ENCODE assay signal across 26 cellular contexts in the genomic region with DNA sequence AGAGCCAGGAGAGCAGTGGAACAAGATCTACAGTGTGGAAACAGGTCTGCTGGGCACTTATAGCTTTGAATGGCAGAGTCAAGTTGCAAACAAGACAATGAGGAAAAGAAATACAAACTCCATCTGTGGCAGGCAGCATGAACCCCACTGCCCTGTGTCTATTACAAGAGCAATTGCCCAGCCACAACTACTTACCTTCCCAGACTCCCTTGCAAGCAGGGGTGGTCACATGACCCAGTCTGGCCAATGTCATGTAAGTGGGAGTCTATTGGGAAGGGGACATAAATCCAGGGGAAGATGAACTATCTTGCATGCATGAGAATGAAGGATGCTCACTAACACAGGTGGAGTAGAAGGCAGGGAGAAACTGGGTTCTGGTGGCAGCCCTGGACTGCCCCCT. TPM values are rescaled to one million over a fixed set of nuclear protein-coding genes. Genes with fewer than 3 reads are reported as not detected.
"Had no signal": no experiment of that assay in that cellular context is flagged by ENCODE, and none has a peak within 500 bp of the region (broad histone marks: within the 10 kb centered on the region; RNA-seq: fewer than 3 reads in every experiment).

No MANE protein-coding gene starts in this region.

- H3K4me1 ChIP-seq: SJSA1 had no signal

- H3K27me3 ChIP-seq: SJSA1 had no signal

- H3K36me3 ChIP-seq: SJSA1 had no signal

- FAIRE-seq: HepG2, RCC 7860 had no signal

- H3K27ac ChIP-seq: SJSA1, SK-N-MC had no signal

- H3K9me3 ChIP-seq: SJSA1 had no signal

- ATAC-seq: HepG2 had no signal

- H3K4me3 ChIP-seq: SJSA1, SK-N-MC had no signal

- DNase-seq: IMR-90, KBM-7, MV-4-11, NCI-H1048, NCI-H1105, NCI-H1417, NCI-H1436 treated with DMSO at 0.1 percent for 48 hours, NCI-H1694, NCI-H187 treated with DMSO at 0.1 percent for 48 hours, NCI-H2029 treated with DMSO at 0.1 percent for 48 hours, NCI-H2171 treated with DMSO at 0.1 percent for 48 hours, NCI-H345, NCI-H446 treated with DMSO at 0.1 percent for 48 hours, NCI-H524 treated with DMSO at 0.1 percent for 48 hours, NCI-H69, NCI-H774, Right ventricle myocardium superior, RPMI8226, SIG-M5 had no signal

RNA-seq across cellular contexts. Expression of a gene that starts 44.1 kb away (rescaled TPM):
- total RNA-seq: HepG2, HT1080, IMR-90, LHCN-M2, MCF 10A, Right ventricle myocardium superior, SJSA1 had no signal
- polyA plus RNA-seq: HepG2, IMR-90 had no signal

RNA-seq across cellular contexts. Expression of a gene that starts 58.4 kb away (rescaled TPM):
- total RNA-seq: HepG2, LHCN-M2, MCF 10A, Right ventricle myocardium superior, SJSA1 had no signal
- polyA plus RNA-seq: HepG2 had no signal
